ENCODE assay signal across 13 cellular contexts in the genomic region with DNA sequence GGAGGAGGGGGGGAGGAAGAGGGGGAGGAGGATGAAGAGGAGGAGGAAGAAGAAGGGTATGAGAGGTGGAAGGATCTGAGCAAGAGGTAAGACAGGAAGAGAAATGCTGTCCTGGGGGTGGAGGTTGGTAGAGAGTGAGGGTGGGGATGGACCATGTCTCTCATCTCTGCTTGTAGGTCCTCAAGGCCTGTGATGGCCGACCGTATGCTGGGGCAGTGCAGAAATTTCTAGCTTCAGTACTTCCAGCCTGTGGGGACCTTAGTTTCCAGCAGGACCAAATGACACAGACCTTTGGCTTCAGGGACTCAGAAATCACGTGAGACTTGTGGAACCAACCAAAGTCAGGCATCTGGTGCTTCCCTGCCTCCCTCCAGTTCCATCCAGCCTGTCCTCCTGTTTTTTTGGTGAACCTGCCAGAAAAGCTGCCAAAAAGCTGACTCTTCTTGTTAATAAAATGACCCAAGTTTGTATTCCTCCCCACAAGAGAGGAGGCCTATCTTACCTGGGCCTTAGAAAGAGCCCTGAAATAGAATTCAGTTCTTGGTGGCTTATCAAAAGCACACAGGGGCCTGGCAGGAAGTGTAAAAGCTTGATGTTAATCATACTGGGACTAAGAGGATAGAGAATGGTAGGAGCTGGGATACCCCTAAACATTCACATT. TPM values are rescaled to one million over a fixed set of nuclear protein-coding genes. Genes with fewer than 3 reads are reported as not detected.
A peak's percentile ranks its signal among the peaks of the same experiment; 100 is the strongest.
DNase-seq lines count a peak whose midpoint lies in the region; ATAC-seq and TF ChIP-seq lines count a peak whose summit lies in the region.
"Had no signal": no experiment of that assay in that cellular context is flagged by ENCODE, and none has a peak within 500 bp of the region (broad histone marks: within the 10 kb centered on the region; RNA-seq: fewer than 3 reads in every experiment).

No MANE protein-coding gene starts in this region.

- no peaks in the 10 kb centered on the region for H3K27me3 Mint-ChIP-seq in CD4-positive, alpha-beta T cell
- H3K27me3 Mint-ChIP-seq in CD8-positive, alpha-beta T cell (ENCODE audit: low read depth): no peaks in the 10 kb centered on the region
- no peaks in the 10 kb centered on the region for H3K27me3 Mint-ChIP-seq in activated CD4-positive, alpha-beta memory T cell treated with anti-CD3 and anti-CD28 coated beads, Interleukin-2, amount 10 ng/mL, durations not matched to agents 7 days and 5 days

- H3K9me3 Mint-ChIP-seq in CD4-positive, alpha-beta T cell: no peaks in the 10 kb centered on the region
- H3K9me3 Mint-ChIP-seq in CD8-positive, alpha-beta T cell: no peaks in the 10 kb centered on the region
- H3K9me3 Mint-ChIP-seq in activated CD4-positive, alpha-beta memory T cell treated with anti-CD3 and anti-CD28 coated beads, Interleukin-2, amount 10 ng/mL, durations not matched to agents 7 days and 5 days: no peaks in the 10 kb centered on the region

- peak overlapping the region; percentile 80 for H3K27ac Mint-ChIP-seq in CD4-positive, alpha-beta T cell
- H3K27ac Mint-ChIP-seq in CD8-positive, alpha-beta T cell: peak overlapping the region; percentile 67
- H3K27ac Mint-ChIP-seq in activated CD4-positive, alpha-beta memory T cell treated with anti-CD3 and anti-CD28 coated beads, Interleukin-2, amount 10 ng/mL, durations not matched to agents 7 days and 5 days: peak overlapping the region; percentile 27

- no peak overlapping the region for H3K4me3 Mint-ChIP-seq in CD4-positive, alpha-beta T cell
- H3K4me3 Mint-ChIP-seq in CD8-positive, alpha-beta T cell: no peak overlapping the region
- H3K4me3 Mint-ChIP-seq in activated CD4-positive, alpha-beta memory T cell treated with anti-CD3 and anti-CD28 coated beads, Interleukin-2, amount 10 ng/mL, durations not matched to agents 7 days and 5 days: no peak overlapping the region

- ATAC-seq in CD4-positive, alpha-beta T cell (ENCODE audit: poor library complexity): no peak
- ATAC-seq in CD8-positive, alpha-beta T cell: no peak
- ATAC-seq in lower lobe of right lung: no peak

- H3K4me1 Mint-ChIP-seq in CD4-positive, alpha-beta T cell (ENCODE audit: low read depth): peaks cover 17% of the 10 kb centered on the region
- peaks cover 17% of the 10 kb centered on the region for H3K4me1 Mint-ChIP-seq in CD8-positive, alpha-beta T cell (ENCODE audit: low read depth)
- peaks cover 6% of the 10 kb centered on the region for H3K4me1 Mint-ChIP-seq in activated CD4-positive, alpha-beta memory T cell treated with anti-CD3 and anti-CD28 coated beads, Interleukin-2, amount 10 ng/mL, durations not matched to agents 7 days and 5 days

- H3K9me3 ChIP-seq in CD4-positive, alpha-beta T cell (ENCODE audit: control insufficient read depth, low read length): no peaks in the 10 kb centered on the region
- H3K9me3 ChIP-seq in CD8-positive, alpha-beta T cell (ENCODE audit: low read length): no peaks in the 10 kb centered on the region
- H3K9me3 ChIP-seq in lower lobe of right lung: no peaks in the 10 kb centered on the region
- no peaks in the 10 kb centered on the region for H3K9me3 ChIP-seq in ascending aorta
- H3K9me3 ChIP-seq in A673 (ENCODE audit: low read depth, low read length, poor library complexity, severe bottlenecking): no peaks in the 10 kb centered on the region
- H3K9me3 ChIP-seq: HAP-1 had no signal

- no peaks in the 10 kb centered on the region for H3K36me3 ChIP-seq in CD8-positive, alpha-beta T cell (ENCODE audit: insufficient read depth, low read length)
- H3K36me3 ChIP-seq in lower lobe of right lung: peaks cover 16% of the 10 kb centered on the region
- H3K36me3 ChIP-seq in ascending aorta: peaks cover 15 to 16% of the 10 kb centered on the region in 2 donors
- no peaks in the 10 kb centered on the region for H3K36me3 ChIP-seq in A673 (ENCODE audit: insufficient read depth, low read length, poor library complexity, severe bottlenecking)
- H3K36me3 ChIP-seq: HAP-1 had no signal

- POLR2A ChIA-PET in CD4-positive, alpha-beta T cell (lab: Charles Lee): interaction anchor here (1.3 kb wide), 1 partner anchor 8 kb away, joined by 3 read pairs; a partner anchor contains a TSS
- POLR2A ChIA-PET in CD8-positive, alpha-beta T cell (lab: Charles Lee): no interaction called here
- POLR2A ChIA-PET in activated CD4-positive, alpha-beta memory T cell treated with anti-CD3 and anti-CD28 coated beads, Interleukin-2, amount 10 ng/mL, durations not matched to agents 7 days and 5 days (lab: Charles Lee): interaction anchor here (0.6 to 0.8 kb wide), 2 partner anchors 18 to 72 kb away, joined by 3 read pairs; no protein-coding TSS in a partner anchor
- POLR2A ChIA-PET in A673 (lab: Charles Lee; ENCODE audit: low non-redundant PET): no interaction called here

- peak overlapping the region; percentile 29 for H3K27ac ChIP-seq in CD4-positive, alpha-beta T cell (ENCODE audit: low read depth, low read length)
- H3K27ac ChIP-seq in CD8-positive, alpha-beta T cell (ENCODE audit: low read depth, low read length): peak overlapping the region; percentile 17
- H3K27ac ChIP-seq in lower lobe of right lung (no peak overlapping the region), ascending aorta (no peak overlapping the region), A673 (ENCODE audit: low read depth, low read length, poor library complexity, severe bottlenecking) (no peak overlapping the region)
- H3K27ac ChIP-seq: parathyroid adenoma had no signal

- H3K27me3 ChIP-seq in CD4-positive, alpha-beta T cell (ENCODE audit: control insufficient read depth, insufficient read depth, low read length): no peaks in the 10 kb centered on the region
- H3K27me3 ChIP-seq in CD8-positive, alpha-beta T cell (ENCODE audit: insufficient read depth, low read length): no peaks in the 10 kb centered on the region
- H3K27me3 ChIP-seq in lower lobe of right lung (ENCODE audit: low read depth): no peaks in the 10 kb centered on the region
- H3K27me3 ChIP-seq in ascending aorta: no peaks in the 10 kb centered on the region
- H3K27me3 ChIP-seq in A673 (replicated peaks; ENCODE audit: insufficient read depth, low read depth, low read length, poor library complexity): no peaks in the 10 kb centered on the region

- H3K4me3 ChIP-seq in CD8-positive, alpha-beta T cell (ENCODE audit: low read depth, low read length): no peak overlapping the region
- no peak overlapping the region for H3K4me3 ChIP-seq in lower lobe of right lung
- H3K4me3 ChIP-seq in ascending aorta: no peak overlapping the region
- no peak overlapping the region for H3K4me3 ChIP-seq in A673 (ENCODE audit: low read depth, low read length, poor library complexity, severe bottlenecking)
- H3K4me3 ChIP-seq: HAP-1 had no signal

- intact Hi-C loops in CD4-positive, alpha-beta T cell (cut with DNase I, micrococcal nuclease): loop anchor here in 1 of 2 experiments (10.0 kb wide), 2 partner anchors 195 to 825 kb away; a partner anchor contains a TSS
- intact Hi-C loops in CD8-positive, alpha-beta T cell (cut with DNase I, micrococcal nuclease): loop anchor here (10.0 kb wide), 4 partner anchors 175 to 1915 kb away; a partner anchor contains a TSS
- intact Hi-C loops in lower lobe of right lung (cut with DNase I): no loop called here
- intact Hi-C loops in ascending aorta (cut with DNase I): loop anchor here (10.0 kb wide), 1 partner anchor 195 kb away; a partner anchor contains a TSS
- intact Hi-C loops in A673 (cut with micrococcal nuclease; ENCODE audit: unreplicated experiment): no loop called here

- no peak for DNase-seq in CD4-positive, alpha-beta T cell
- DNase-seq in CD8-positive, alpha-beta T cell: no peak
- DNase-seq in activated CD4-positive, alpha-beta memory T cell treated with anti-CD3 and anti-CD28 coated beads, Interleukin-2, amount 10 ng/mL, durations not matched to agents 7 days and 5 days: no peak
- DNase-seq in lower lobe of right lung (peak; percentile 20), ascending aorta (ENCODE audit: low spot score in 2 of 2) (no peak), NCI-H1436 treated with DMSO at 0.1 percent for 48 hours (lab: John Stamatoyannopoulos, UW) (no peak), A673 (ENCODE audit: low spot score) (no peak)
- DNase-seq: activated CD4-positive, CD25-positive, alpha-beta regulatory T cell treated with anti-CD3 and anti-CD28 coated beads, Interleukin-2, amount 50 U/mL, for 72 hours; anterior cingulate cortex; NCI-H69 had no signal

- peaks cover 4% of the 10 kb centered on the region for H3K36me3 Mint-ChIP-seq in CD4-positive, alpha-beta T cell (ENCODE audit: low read depth)
- peaks cover 7% of the 10 kb centered on the region for H3K36me3 Mint-ChIP-seq in CD8-positive, alpha-beta T cell
- no peaks in the 10 kb centered on the region for H3K36me3 Mint-ChIP-seq in activated CD4-positive, alpha-beta memory T cell treated with anti-CD3 and anti-CD28 coated beads, Interleukin-2, amount 10 ng/mL, durations not matched to agents 7 days and 5 days (ENCODE audit: low read depth)

- H3K4me1 ChIP-seq in CD8-positive, alpha-beta T cell (ENCODE audit: insufficient read depth, low read length): peaks cover 21% of the 10 kb centered on the region
- peaks cover under 1% of the 10 kb centered on the region for H3K4me1 ChIP-seq in lower lobe of right lung
- H3K4me1 ChIP-seq in ascending aorta: no peaks in the 10 kb centered on the region
- no peaks in the 10 kb centered on the region for H3K4me1 ChIP-seq in A673 (ENCODE audit: insufficient read depth, low read length, poor library complexity, severe bottlenecking)
- H3K4me1 ChIP-seq: HAP-1, parathyroid adenoma had no signal

- no peak for TF ChIP-seq CTCF in CD4-positive, alpha-beta T cell (IDR thresholded peaks at IDR 0.05)
- no peak for TF ChIP-seq CTCF in CD8-positive, alpha-beta T cell (IDR thresholded peaks at IDR 0.05)
- TF ChIP-seq CTCF in lower lobe of right lung (IDR thresholded peaks at IDR 0.05) (no peak), ascending aorta (IDR thresholded peaks at IDR 0.05) (no peak), A673 (conservative IDR thresholded peaks at IDR 0.05; ENCODE audit: low read depth, low read length) (no peak)

- no TSS peak for BruUV-seq in A673 (replicated peaks; lab: Mats Ljungman, UMichigan)

- CTCF ChIA-PET in CD4-positive, alpha-beta T cell (lab: Charles Lee): no interaction called here
- CTCF ChIA-PET in CD8-positive, alpha-beta T cell (lab: Charles Lee): interaction anchor here (0.9 to 1.0 kb wide), 2 partner anchors 13 to 27 kb away, joined by 3 read pairs; no protein-coding TSS in a partner anchor
- CTCF ChIA-PET in activated CD4-positive, alpha-beta memory T cell treated with anti-CD3 and anti-CD28 coated beads, Interleukin-2, amount 10 ng/mL, durations not matched to agents 7 days and 5 days (lab: Charles Lee): interaction anchor here (0.6 kb wide), 1 partner anchor 155 kb away, joined by 3 read pairs; no protein-coding TSS in a partner anchor
- CTCF ChIA-PET in A673 (lab: Charles Lee): interaction anchor here (0.6 kb wide), 1 partner anchor 283 kb away, joined by 4 read pairs; no protein-coding TSS in a partner anchor

RNA-seq across cellular contexts. Expression of a gene that starts 2.5 kb away (rescaled TPM):
- total RNA-seq in CD4-positive, alpha-beta T cell: 1 to 10 TPM; 4.2 TPM
- 1 to 10 TPM; 3.0 to 5.5 TPM for total RNA-seq in CD8-positive, alpha-beta T cell
- total RNA-seq in activated CD4-positive, alpha-beta memory T cell treated with anti-CD3 and anti-CD28 coated beads, Interleukin-2, amount 10 ng/mL, durations not matched to agents 7 days and 5 days: 1 to 10 TPM; 3.3 to 5.7 TPM
- 175 TPM for total RNA-seq in lower lobe of right lung
- 147 TPM for total RNA-seq in ascending aorta
- 4.6 TPM in 2 replicates for total RNA-seq in A673 (2021)

RNA-seq across cellular contexts. Expression of a gene that starts 7.4 kb away (rescaled TPM):
- total RNA-seq in CD4-positive, alpha-beta T cell: 10 to 100 TPM; 30.0 to 31.1 TPM
- 10 to 100 TPM; 20.8 to 22.2 TPM for total RNA-seq in CD8-positive, alpha-beta T cell
- 10 to 100 TPM; 16.7 to 17.5 TPM for total RNA-seq in activated CD4-positive, alpha-beta memory T cell treated with anti-CD3 and anti-CD28 coated beads, Interleukin-2, amount 10 ng/mL, durations not matched to agents 7 days and 5 days
- total RNA-seq in lower lobe of right lung (16.5 TPM), ascending aorta (18.0 TPM), A673 (2021) (35.6 and 37.2 TPM in 2 replicates)

RNA-seq across cellular contexts. Expression of a gene that starts 20.4 kb away (rescaled TPM):
- 100 to 1,000 TPM; 133 to 141 TPM for total RNA-seq in CD4-positive, alpha-beta T cell
- 100 to 1,000 TPM; 107 to 115 TPM for total RNA-seq in CD8-positive, alpha-beta T cell
- total RNA-seq in activated CD4-positive, alpha-beta memory T cell treated with anti-CD3 and anti-CD28 coated beads, Interleukin-2, amount 10 ng/mL, durations not matched to agents 7 days and 5 days: 10 to 100 TPM; 69.4 to 74.2 TPM
- 64.2 TPM for total RNA-seq in lower lobe of right lung
- total RNA-seq in ascending aorta: 77.4 TPM
- total RNA-seq in A673 (2021): 64.2 and 71.3 TPM in 2 replicates

RNA-seq across cellular contexts. Expression of a gene that starts 20.6 kb away (rescaled TPM):
- total RNA-seq in CD4-positive, alpha-beta T cell: 10 to 100 TPM; 53.8 to 58.2 TPM
- total RNA-seq in CD8-positive, alpha-beta T cell: 10 to 100 TPM; 50.4 to 55.1 TPM
- 10 to 100 TPM; 69.6 to 70.6 TPM for total RNA-seq in activated CD4-positive, alpha-beta memory T cell treated with anti-CD3 and anti-CD28 coated beads, Interleukin-2, amount 10 ng/mL, durations not matched to agents 7 days and 5 days
- 47.0 TPM for total RNA-seq in lower lobe of right lung
- 208 TPM for total RNA-seq in ascending aorta
- 94.3 and 96.8 TPM in 2 replicates for total RNA-seq in A673 (2021)

RNA-seq across cellular contexts. Expression of a gene that starts 33.5 kb away (rescaled TPM):
- 1 to 10 TPM; 1.5 to 2.2 TPM for total RNA-seq in CD4-positive, alpha-beta T cell
- 1 to 10 TPM; 1.3 to 2.3 TPM for total RNA-seq in CD8-positive, alpha-beta T cell
- total RNA-seq in activated CD4-positive, alpha-beta memory T cell treated with anti-CD3 and anti-CD28 coated beads, Interleukin-2, amount 10 ng/mL, durations not matched to agents 7 days and 5 days: under 1 TPM; 0.58 to 0.60 TPM
- total RNA-seq in lower lobe of right lung (85.6 TPM), ascending aorta (132 TPM), A673 (2021) (0.32 TPM in 1 of 2 replicates, not detected in the other)
- total RNA-seq: T-helper 2 cell treated with Interferon-gamma antibody and Interleukin-4, amounts not matched to agents 100 ng/mL and 5 ng/mL, for 36 hours had no signal

Comparison
In these comparisons a context has a peak if more than half of its experiments do, and no peak if none do; other contexts are left out.
1. H3K27ac ChIP-seq: peak in CD4-positive, alpha-beta T cell (single experiment) and CD8-positive, alpha-beta T cell (single experiment); none in lower lobe of right lung (single experiment), ascending aorta (0 of 2) and A673 (single experiment).
2. H3K27ac Mint-ChIP-seq: peak in every context shown above with its lines; median percentile 80 in CD4-positive, alpha-beta T cell; 67 in CD8-positive, alpha-beta T cell; 27 in activated CD4-positive, alpha-beta memory T cell treated with anti-CD3 and anti-CD28 coated beads, Interleukin-2, amount 10 ng/mL, durations not matched to agents 7 days and 5 days.
3. RNA of a gene that starts 2.5 kb away (total RNA-seq): 175 TPM in lower lobe of right lung (single experiment) and 147 TPM in ascending aorta (single experiment); 3.3 to 5.7 TPM in activated CD4-positive, alpha-beta memory T cell treated with anti-CD3 and anti-CD28 coated beads, Interleukin-2, amount 10 ng/mL, durations not matched to agents 7 days and 5 days, 3.0 to 5.5 TPM in CD8-positive, alpha-beta T cell, 4.6 TPM in A673 and 4.2 TPM in CD4-positive, alpha-beta T cell; every median in the first group is over 10 times any median in the second.
4. POLR2A ChIA-PET loops: an anchor here in CD4-positive, alpha-beta T cell (1.3 kb wide) and activated CD4-positive, alpha-beta memory T cell treated with anti-CD3 and anti-CD28 coated beads, Interleukin-2, amount 10 ng/mL, durations not matched to agents 7 days and 5 days (0.6 to 0.8 kb wide); none called in CD8-positive, alpha-beta T cell and A673.
5. intact Hi-C loops: an anchor here in CD8-positive, alpha-beta T cell (10.0 kb wide) and ascending aorta (10.0 kb wide); none called in lower lobe of right lung and A673.